ENCODE assay signal across 1 cellular context in genomic region chr7:135557455-135558336, GRCh38.
A peak's percentile ranks its signal among the peaks of the same experiment; 100 is the strongest.
TF ChIP-seq lines count a peak whose summit lies in the region.

TSS of gene NUP205 (plus strand) at chr7:135557917. CDS start at chr7:135557945, 28 bp downstream.

TF ChIP-seq in WTC11, 78 proteins besides CTCF, POLR2A, EP300 and RAD21 (continued from another document and continues in another):
- TF ChIP-seq TEAD1 (CRISPR knock-in tag; IDR thresholded peaks at IDR 0.05) (no peak), NR3C1 (CRISPR knock-in tag; conservative IDR thresholded peaks at IDR 0.05; ENCODE audit: low read depth) (no peak), ARID4B (CRISPR knock-in tag; IDR thresholded peaks at IDR 0.05; ENCODE audit: borderline replicate concordance) (no peak), ETV6 (CRISPR knock-in tag; IDR thresholded peaks at IDR 0.05) (peak; percentile 68), CREM (CRISPR knock-in tag; IDR thresholded peaks at IDR 0.05) (peak; percentile 46), ZNF425 (CRISPR knock-in tag; conservative IDR thresholded peaks at IDR 0.05) (no peak), TCF7 (CRISPR knock-in tag; IDR thresholded peaks at IDR 0.05; ENCODE audit: low read depth) (no peak), FOXK1 (CRISPR knock-in tag; IDR thresholded peaks at IDR 0.05) (peak; percentile 69; the same call in 1 of the 2 replicates), ZBTB43 (CRISPR knock-in tag; IDR thresholded peaks at IDR 0.05) (no peak), SMAD3 (CRISPR knock-in tag; IDR thresholded peaks at IDR 0.05; ENCODE audit: borderline replicate concordance) (peak; percentile 64; the same call in 1 of the 2 replicates), NR1H2 (CRISPR knock-in tag; IDR thresholded peaks at IDR 0.05) (no peak), ZNF416 (CRISPR knock-in tag; IDR thresholded peaks at IDR 0.05) (0 out of 2 replicates have a peak, but pooled peaks have one; percentile 35), AFF4 (CRISPR knock-in tag; IDR thresholded peaks at IDR 0.05; ENCODE audit: borderline replicate concordance) (no peak), E2F5 (CRISPR knock-in tag; IDR thresholded peaks at IDR 0.05) (peak; percentile 76; the same call in 1 of the 2 replicates), KAT7 (CRISPR knock-in tag; IDR thresholded peaks at IDR 0.05; ENCODE audit: borderline replicate concordance) (0 out of 2 replicates have a peak, but pooled peaks have one; percentile 61), ESRRA (CRISPR knock-in tag; IDR thresholded peaks at IDR 0.05; ENCODE audit: borderline replicate concordance) (peak; percentile 65; the same call in 1 of the 2 replicates), NFATC4 (CRISPR knock-in tag; IDR thresholded peaks at IDR 0.05) (no peak), ZNF423 (CRISPR knock-in tag; IDR thresholded peaks at IDR 0.05) (no peak), USF1 (CRISPR knock-in tag; IDR thresholded peaks at IDR 0.05) (no peak), ATF1 (CRISPR knock-in tag; IDR thresholded peaks at IDR 0.05) (no peak), ZNF396 (CRISPR knock-in tag; IDR thresholded peaks at IDR 0.05; ENCODE audit: borderline replicate concordance) (no peak), IRF1 (CRISPR knock-in tag; IDR thresholded peaks at IDR 0.05) (no peak), GRHL2 (CRISPR knock-in tag; IDR thresholded peaks at IDR 0.05; ENCODE audit: insufficient replicate concordance, severe bottlenecking) (no peak), CREB1 (CRISPR knock-in tag; IDR thresholded peaks at IDR 0.05) (no peak), ZNF512 (CRISPR knock-in tag; IDR thresholded peaks at IDR 0.05; ENCODE audit: borderline replicate concordance) (no peak), JAZF1 (CRISPR knock-in tag; IDR thresholded peaks at IDR 0.05) (no peak), CBFB (CRISPR knock-in tag; IDR thresholded peaks at IDR 0.05; ENCODE audit: low read depth) (no peak), ATF2 (CRISPR knock-in tag; IDR thresholded peaks at IDR 0.05; ENCODE audit: borderline replicate concordance, low read depth) (no peak), TEAD4 (CRISPR knock-in tag; IDR thresholded peaks at IDR 0.05) (no peak), MXD4 (CRISPR knock-in tag; IDR thresholded peaks at IDR 0.05; ENCODE audit: borderline replicate concordance) (no peak), IRF2 (CRISPR knock-in tag; IDR thresholded peaks at IDR 0.05; ENCODE audit: borderline replicate concordance, low read depth) (no peak), JUN (CRISPR knock-in tag; IDR thresholded peaks at IDR 0.05) (no peak), MAX (CRISPR knock-in tag; IDR thresholded peaks at IDR 0.05) (peak; percentile 80), GTF2I (CRISPR knock-in tag; conservative IDR thresholded peaks at IDR 0.05) (no peak), HMGA2 (CRISPR knock-in tag; IDR thresholded peaks at IDR 0.05) (no peak), ZNF121 (CRISPR knock-in tag; IDR thresholded peaks at IDR 0.05) (no peak), ZNF281 (CRISPR knock-in tag; IDR thresholded peaks at IDR 0.05) (no peak), NFYB (CRISPR knock-in tag; conservative IDR thresholded peaks at IDR 0.05; ENCODE audit: low read depth) (no peak), ZNF138 (CRISPR knock-in tag; conservative IDR thresholded peaks at IDR 0.05) (no peak), ZNF671 (CRISPR knock-in tag; IDR thresholded peaks at IDR 0.05) (0 out of 2 replicates have a peak, but pooled peaks have one; percentile 14)
